In the genomic region with DNA sequence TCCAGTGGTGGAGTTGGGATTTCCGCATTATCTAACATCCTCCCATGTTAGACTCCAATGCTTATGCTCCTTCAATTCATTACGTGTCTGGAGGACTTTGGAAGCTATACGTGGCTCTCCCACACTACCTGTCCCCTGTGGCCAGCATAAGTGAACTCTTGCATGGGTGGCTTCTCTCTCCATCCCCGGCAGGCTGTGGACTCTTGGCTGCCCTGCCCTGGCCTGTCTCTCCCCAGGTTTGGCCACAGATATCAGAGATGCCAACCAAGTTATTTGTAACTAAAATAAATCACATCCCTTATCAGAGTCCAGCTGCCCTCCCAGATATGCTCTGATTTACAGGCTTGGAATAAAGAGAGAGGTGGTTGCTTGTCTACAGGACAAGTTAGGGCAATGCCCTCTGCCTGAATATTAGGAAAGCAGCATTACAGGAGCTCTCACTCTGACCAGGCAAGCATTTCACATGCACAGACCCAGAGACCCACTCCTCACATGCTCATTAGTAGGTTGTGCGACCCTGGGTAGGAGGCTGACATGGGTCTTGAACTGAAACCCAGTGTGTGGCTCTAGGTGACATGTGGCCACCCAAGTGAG, we compare ENCODE assay signal across 7 cellular contexts. TPM values are rescaled to one million over a fixed set of nuclear protein-coding genes. Genes with fewer than 3 reads are reported as not detected.
DNase-seq lines count a peak whose midpoint lies in the region; ATAC-seq and TF ChIP-seq lines count a peak whose summit lies in the region.

No MANE protein-coding gene starts in this region.

- DNase-seq in Peyer's patch (no peak), epithelial cell of prostate (ENCODE audit: low read depth, low spot score) (no peak), mesenteric fat pad (ENCODE audit: low spot score) (no peak), mucosa of descending colon (no peak)
- no peak for DNase-seq in stimulated activated naive B cell treated with anti-CD40 and anti-IgM and Interleukin-4, amounts not matched to agents 10 μg/mL and 1 μg/mL and 100 μg/mL, for 72 hours

- H3K27ac Mint-ChIP-seq in stimulated activated naive B cell treated with anti-CD40 and anti-IgM and Interleukin-4, amounts not matched to agents 10 μg/mL and 1 μg/mL and 100 μg/mL, for 72 hours: peak overlapping the region; percentile 95

- H3K36me3 Mint-ChIP-seq in stimulated activated naive B cell treated with anti-CD40 and anti-IgM and Interleukin-4, amounts not matched to agents 10 μg/mL and 1 μg/mL and 100 μg/mL, for 72 hours: peaks cover 13 to 39% of the 10 kb centered on the region in 2 donors

- H3K9me3 Mint-ChIP-seq in stimulated activated naive B cell treated with anti-CD40 and anti-IgM and Interleukin-4, amounts not matched to agents 10 μg/mL and 1 μg/mL and 100 μg/mL, for 72 hours: peaks cover 0 to 2% of the 10 kb centered on the region in 2 donors

- intact Hi-C loops in mucosa of descending colon (cut with DNase I, micrococcal nuclease): no loop called here

- peaks cover 0 to 54% (median 39%) of the 10 kb centered on the region in 4 donors for H3K4me1 ChIP-seq in Peyer's patch
- H3K4me1 ChIP-seq in mucosa of descending colon (ENCODE audit: low read depth): peaks cover 30% of the 10 kb centered on the region

- no peak for TF ChIP-seq POLR2A in Peyer's patch (IDR thresholded peaks at IDR 0.05)

- peaks cover 61 to 78% of the 10 kb centered on the region in 2 donors for H3K4me1 Mint-ChIP-seq in stimulated activated naive B cell treated with anti-CD40 and anti-IgM and Interleukin-4, amounts not matched to agents 10 μg/mL and 1 μg/mL and 100 μg/mL, for 72 hours

- ATAC-seq in GM19043 (IDR thresholded peaks at IDR 0.05; ENCODE audit: low read depth, unreplicated experiment) (peak; percentile 0), GM21447 (IDR thresholded peaks at IDR 0.05; ENCODE audit: unreplicated experiment) (no peak), mucosa of descending colon (no peak)
- ATAC-seq in stimulated activated naive B cell treated with anti-CD40 and anti-IgM and Interleukin-4, amounts not matched to agents 10 μg/mL and 1 μg/mL and 100 μg/mL, for 72 hours (replicated peaks): no peak

- TF ChIP-seq CTCF in Peyer's patch (IDR thresholded peaks at IDR 0.05) (no peak), mucosa of descending colon (IDR thresholded peaks at IDR 0.05) (no peak)

- H3K9me3 ChIP-seq in Peyer's patch (no peaks in the 10 kb centered on the region), mucosa of descending colon (no peaks in the 10 kb centered on the region)

- H3K27me3 ChIP-seq in Peyer's patch: no peaks in the 10 kb centered on the region

- H3K4me3 ChIP-seq in Peyer's patch: peak overlapping the region in 3 of 4 donors; percentile 10 to 28 (median 22)
- no peak overlapping the region for H3K4me3 ChIP-seq in mucosa of descending colon

- H3K36me3 ChIP-seq in Peyer's patch (no peaks in the 10 kb centered on the region), mucosa of descending colon (ENCODE audit: low read depth) (no peaks in the 10 kb centered on the region)

- H3K4me3 Mint-ChIP-seq in stimulated activated naive B cell treated with anti-CD40 and anti-IgM and Interleukin-4, amounts not matched to agents 10 μg/mL and 1 μg/mL and 100 μg/mL, for 72 hours: peak overlapping the region; percentile 56 to 68

- no peaks in the 10 kb centered on the region for H3K27me3 Mint-ChIP-seq in stimulated activated naive B cell treated with anti-CD40 and anti-IgM and Interleukin-4, amounts not matched to agents 10 μg/mL and 1 μg/mL and 100 μg/mL, for 72 hours

- peak overlapping the region; percentile 38 to 96 (median 51) for H3K27ac ChIP-seq in Peyer's patch
- peak overlapping the region; percentile 97 for H3K27ac ChIP-seq in epithelial cell of prostate

RNA-seq across cellular contexts. Expression of a gene that starts 4.6 kb away (rescaled TPM):
- total RNA-seq in Peyer's patch: 100 to 1,000 TPM in 3 of 4 donors, 10 to 100 TPM in 1; 71.6 to 412 (median 130) TPM
- 280 TPM for total RNA-seq in mesenteric fat pad
- total RNA-seq in mucosa of descending colon: 100 to 1,000 TPM; 105 to 154 (median 136) TPM
